In the genomic region with DNA sequence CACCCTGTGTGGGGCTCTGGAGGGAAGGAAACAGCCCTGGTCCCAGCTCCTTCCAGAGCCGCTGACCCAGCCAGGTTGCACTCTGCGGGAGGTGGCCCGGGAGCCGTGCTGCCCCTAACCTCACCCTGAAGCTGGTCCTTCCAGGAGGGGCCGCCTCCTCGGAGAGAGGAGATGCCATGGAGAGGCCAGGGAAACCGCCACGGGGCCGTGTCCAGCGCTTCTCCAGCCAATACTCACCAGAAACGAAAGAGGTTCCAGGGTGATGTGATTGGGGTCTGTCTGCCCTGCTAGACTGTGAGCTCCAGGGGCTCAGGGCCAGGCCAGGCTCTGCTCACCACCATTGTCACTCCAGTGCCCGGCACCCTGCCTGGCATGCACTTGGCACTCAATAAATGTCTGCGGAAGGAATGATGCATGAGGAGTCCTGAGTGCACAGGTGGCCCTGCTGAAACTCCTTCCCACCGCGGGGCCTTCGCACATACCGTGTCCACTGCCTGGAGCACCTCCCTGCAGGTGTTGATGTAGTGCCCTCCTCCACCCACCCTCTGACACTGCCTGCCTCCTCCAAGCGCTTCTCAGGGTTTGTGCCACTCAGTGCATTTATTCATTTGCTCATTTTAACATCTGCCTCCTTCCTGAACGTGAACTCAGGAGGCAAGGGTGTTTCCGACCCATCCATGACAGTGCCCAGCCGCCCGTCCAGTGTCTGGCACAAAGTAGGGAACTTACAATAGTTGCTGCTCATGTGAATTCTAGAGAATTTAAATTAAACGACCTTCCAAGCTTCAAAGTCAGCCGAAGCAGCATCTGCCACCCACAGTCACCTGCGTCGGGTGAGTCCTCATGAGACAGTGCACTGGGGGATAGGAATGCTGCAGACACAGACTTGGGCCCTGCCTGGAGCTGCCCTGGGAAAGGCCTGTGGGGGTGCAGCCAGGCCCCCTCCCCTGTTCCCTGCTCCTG, we compare ENCODE assay signal across 16 cellular contexts. TPM values are rescaled to one million over a fixed set of nuclear protein-coding genes. Genes with fewer than 3 reads are reported as not detected.
DNase-seq lines count a peak whose midpoint lies in the region; ATAC-seq and TF ChIP-seq lines count a peak whose summit lies in the region.
"Had no signal": no experiment of that assay in that cellular context is flagged by ENCODE, and none has a peak within 500 bp of the region (broad histone marks: within the 10 kb centered on the region; RNA-seq: fewer than 3 reads in every experiment).

No MANE protein-coding gene starts in this region.

- H3K9me3 ChIP-seq in heart right ventricle (no peaks in the 10 kb centered on the region), Panc1 (ENCODE audit: control insufficient read depth, insufficient read depth, low read depth, low read length) (no peaks in the 10 kb centered on the region), neuronal stem cell (replicated peaks in 1 of 2; ENCODE audit: control insufficient read depth in 2 of 2, insufficient read depth in 1 of 2, low read depth in 1 of 2, low read length in 2 of 2) (peaks cover 0 to 2% of the 10 kb centered on the region in 2 donors)
- H3K9me3 ChIP-seq: SJSA1 had no signal

- H2BK120ac ChIP-seq in neuronal stem cell (ENCODE audit: low read depth, low read length): peak overlapping the region; percentile 13

- H3K4me3 Mint-ChIP-seq in WTC11: no peak overlapping the region
- H3K4me3 Mint-ChIP-seq: HFFc6 had no signal

- H3K4me1 Mint-ChIP-seq in WTC11: peaks cover 15% of the 10 kb centered on the region

- no peak overlapping the region for H3K27ac ChIP-seq in heart right ventricle
- no peak overlapping the region for H3K27ac ChIP-seq in Panc1 (ENCODE audit: low read length)
- no peak overlapping the region for H3K27ac ChIP-seq in neuronal stem cell (replicated peaks; ENCODE audit: low read length)
- H3K27ac ChIP-seq: SJSA1 had no signal

- no peaks in the 10 kb centered on the region for H3K79me1 ChIP-seq in neuronal stem cell (ENCODE audit: low read depth, low read length)

- no peak overlapping the region for H3K27ac Mint-ChIP-seq in WTC11
- H3K27ac Mint-ChIP-seq: HFFc6 had no signal

- POLR2A ChIA-PET in Panc1 (lab: Charles Lee) (no interaction called here), WTC11 (lab: Charles Lee) (no interaction called here)

- TF ChIP-seq CTCF in heart right ventricle (IDR thresholded peaks at IDR 0.05): no peak
- TF ChIP-seq CTCF in Panc1 (IDR thresholded peaks at IDR 0.05): no peak
- TF ChIP-seq CTCF in WTC11 (IDR thresholded peaks at IDR 0.05): no peak

- H2AFZ ChIP-seq in neuronal stem cell (ENCODE audit: low read length): no peak overlapping the region

- H3K4me3 ChIP-seq in heart right ventricle (no peak overlapping the region), Panc1 (ENCODE audit: low read depth in 2 of 2, low read length in 2 of 2) (no peak overlapping the region), neuronal stem cell (ENCODE audit: low read length in 2 of 2) (no peak overlapping the region)
- H3K4me3 ChIP-seq: SJSA1 had no signal

- ATAC-seq in left ventricle myocardium superior (no peak), heart right ventricle (no peak), Panc1 (0 out of 2 replicates have a peak, but pooled peaks have one; percentile 24), WTC11 (no peak)

- H3K4me1 ChIP-seq in heart right ventricle: peaks cover 0 to 13% (median 6%) of the 10 kb centered on the region in 9 donors
- H3K4me1 ChIP-seq in Panc1 (ENCODE audit: control insufficient read depth, insufficient read depth, low read length): no peaks in the 10 kb centered on the region
- peaks cover 5 to 9% of the 10 kb centered on the region in 2 donors for H3K4me1 ChIP-seq in neuronal stem cell (ENCODE audit: control insufficient read depth in 2 of 2, insufficient read depth in 1 of 2, low read depth in 1 of 2, low read length in 2 of 2)
- H3K4me1 ChIP-seq: SJSA1 had no signal

- CTCF ChIA-PET in Panc1 (lab: Charles Lee): no interaction called here
- CTCF ChIA-PET in WTC11 (lab: Charles Lee): interaction anchor here (0.7 to 1.2 kb wide), 5 partner anchors 12 to 77 kb away, joined by 3 to 4 read pairs (median 3); no protein-coding TSS in a partner anchor

- in situ Hi-C loops in Panc1 (cut with HindIII; ENCODE audit: low pct_unique_long_range_greater_than_20kb, low sequenced_read_pairs): no loop called here

- DNase-seq in left ventricle myocardium superior (peak; percentile 11), heart right ventricle (no peak), Panc1 (ENCODE audit: low read depth, low spot score) (no peak), neuronal stem cell (ENCODE audit: low spot score) (no peak), activated gamma-delta T cell treated with Interleukin-2 at 50 U/mL for 16 hours (no peak), WTC11 (ENCODE audit: low spot score) (no peak), NCI-H187 (lab: John Stamatoyannopoulos, UW) (no peak)
- DNase-seq: AML-193, DMS79 treated with DMSO at 0.1 percent for 48 hours, H7, HFFc6, NCI-H1417 treated with DMSO at 0.1 percent for 48 hours, NCI-H1930, NCI-H524 treated with DMSO at 0.1 percent for 48 hours, RPMI8226 had no signal

- H3K4ac ChIP-seq in neuronal stem cell (ENCODE audit: low read length): no peak overlapping the region

- H3K36me3 Mint-ChIP-seq in WTC11: no peaks in the 10 kb centered on the region

- peak overlapping the region; percentile 52 for H2BK12ac ChIP-seq in neuronal stem cell (ENCODE audit: low read length)

- intact Hi-C loops in left ventricle myocardium superior (cut with micrococcal nuclease) (no loop called here), heart right ventricle (cut with DNase I) (no loop called here), Panc1 (cut with micrococcal nuclease; ENCODE audit: unreplicated experiment) (no loop called here)

- peak overlapping the region; percentile 76 for H2AK5ac ChIP-seq in neuronal stem cell (ENCODE audit: low read depth, low read length)

- no peaks in the 10 kb centered on the region for H3K9me3 Mint-ChIP-seq in WTC11
- H3K9me3 Mint-ChIP-seq: HFFc6 had no signal

- H3K14ac ChIP-seq in neuronal stem cell (ENCODE audit: low read length): no peak overlapping the region

- peak overlapping the region; percentile 74 for H3K18ac ChIP-seq in neuronal stem cell (ENCODE audit: low read length)

- peaks cover 0 to 5% (median 0%) of the 10 kb centered on the region in 7 donors for H3K27me3 ChIP-seq in heart right ventricle
- H3K27me3 ChIP-seq in Panc1 (ENCODE audit: control insufficient read depth, insufficient read depth, low read length): no peaks in the 10 kb centered on the region
- peaks cover 0 to 29% (median 0%) of the 10 kb centered on the region in 3 experiments for H3K27me3 ChIP-seq in neuronal stem cell (ENCODE audit: control insufficient read depth in 3 of 3, insufficient read depth in 3 of 3, low read depth in 1 of 3, low read length in 3 of 3)

- peak overlapping the region; percentile 83 for H2BK15ac ChIP-seq in neuronal stem cell (ENCODE audit: low read length)

- peak overlapping the region; percentile 75 for H3K23ac ChIP-seq in neuronal stem cell (ENCODE audit: low read depth, low read length, poor library complexity)

- peak overlapping the region; percentile 25 for H2BK5ac ChIP-seq in neuronal stem cell (ENCODE audit: low read length)

- H3K9ac ChIP-seq in neuronal stem cell (ENCODE audit: low read depth, low read length, poor library complexity): no peak overlapping the region

- H4K91ac ChIP-seq in neuronal stem cell (ENCODE audit: low read depth, low read length, poor library complexity): no peak overlapping the region

- no peak overlapping the region for H3K4me2 ChIP-seq in neuronal stem cell (ENCODE audit: insufficient read depth, low read length, poor library complexity, severe bottlenecking)

- BruUV-seq in Panc1 (replicated peaks; lab: Mats Ljungman, UMichigan): no TSS peak

- no peaks in the 10 kb centered on the region for H3K27me3 Mint-ChIP-seq in WTC11 (ENCODE audit: low read depth)

- 85% methylated on average over 26 of the region's 26 CpGs for WGBS in heart right ventricle, 2 donors
- no CpG with 5 or more reads among the region's 26 CpGs for WGBS in neuronal stem cell (ENCODE audit: extremely low coverage in 2 of 2, insufficient read length in 2 of 2, insufficient replicate concordance in 1 of 2), 2 donors

- H3K36me3 ChIP-seq in heart right ventricle (no peaks in the 10 kb centered on the region), Panc1 (ENCODE audit: control insufficient read depth, insufficient read depth, low read length) (no peaks in the 10 kb centered on the region), neuronal stem cell (replicated peaks in 1 of 2; ENCODE audit: control insufficient read depth in 2 of 2, insufficient read depth in 2 of 2, low read length in 2 of 2) (no peaks in the 10 kb centered on the region)
- H3K36me3 ChIP-seq: SJSA1 had no signal

- H4K8ac ChIP-seq in neuronal stem cell (ENCODE audit: low read depth, low read length): peak overlapping the region; percentile 68

TF ChIP-seq in WTC11, 78 proteins besides CTCF, POLR2A, EP300 and RAD21 (continues in another document):
- no peak for TF ChIP-seq GABPB1 (CRISPR knock-in tag; IDR thresholded peaks at IDR 0.05)
- no peak for TF ChIP-seq JAZF1 (CRISPR knock-in tag; IDR thresholded peaks at IDR 0.05)
- no peak for TF ChIP-seq TP53 (CRISPR knock-in tag; IDR thresholded peaks at IDR 0.05)
- no peak for TF ChIP-seq STAT6 (CRISPR knock-in tag; conservative IDR thresholded peaks at IDR 0.05; ENCODE audit: low read depth)

RNA-seq across cellular contexts. Expression of gene RBM38, which starts 30.3 kb away (rescaled TPM):
- total RNA-seq in left ventricle myocardium superior (89.3 TPM), heart right ventricle (100 to 1,000 TPM in 1 of 10 donors, 10 to 100 TPM in 9; 35.5 to 119 (median 50.2) TPM), Panc1 (2021; ENCODE audit: unreplicated experiment) (39.9 TPM), WTC11 (2021) (60.5 to 69.0 TPM (median 61.1 TPM) in 3 replicates)
- polyA plus RNA-seq in heart right ventricle: 100 to 1,000 TPM in 1 of 2 donors, 10 to 100 TPM in 1; 47.6 to 104 TPM
- polyA plus RNA-seq in Panc1 (2012; ENCODE audit: insufficient read length): 61.1 TPM
- polyA plus RNA-seq in neuronal stem cell (2013, experiment 1 of 2): 38.4 TPM
- 40.3 TPM for polyA plus RNA-seq in neuronal stem cell (2013, experiment 2 of 2)
